ENCODE assay signal across 13 cellular contexts in the genomic region with DNA sequence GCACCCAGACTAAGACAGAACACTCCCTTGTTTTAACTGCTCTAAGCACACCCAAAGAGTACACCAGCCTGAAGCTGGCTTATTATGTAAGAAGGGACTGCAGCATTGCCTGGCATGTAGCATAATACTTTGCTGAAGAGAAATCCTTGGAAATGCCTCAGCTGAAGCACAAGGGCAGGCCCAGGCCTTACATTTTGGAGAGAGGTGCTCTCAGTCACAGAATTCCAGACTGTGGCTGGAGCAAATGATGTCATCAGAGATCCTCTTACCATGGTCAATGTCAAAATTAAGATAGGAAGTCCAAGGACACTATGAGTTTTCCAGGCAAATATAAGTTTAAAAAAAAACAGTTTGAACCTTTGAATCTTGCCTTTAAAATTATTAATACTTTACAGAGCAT. TPM values are rescaled to one million over a fixed set of nuclear protein-coding genes. Genes with fewer than 3 reads are reported as not detected.
A peak's percentile ranks its signal among the peaks of the same experiment; 100 is the strongest.
DNase-seq lines count a peak whose midpoint lies in the region; ATAC-seq and TF ChIP-seq lines count a peak whose summit lies in the region.
"Had no signal": no experiment of that assay in that cellular context is flagged by ENCODE, and none has a peak within 500 bp of the region (broad histone marks: within the 10 kb centered on the region; RNA-seq: fewer than 3 reads in every experiment).

No MANE protein-coding gene starts in this region.

- TF ChIP-seq CTCF in endothelial cell (IDR thresholded peaks at IDR 0.05; ENCODE audit: unreplicated experiment) (no peak), WERI-Rb-1 (IDR thresholded peaks at IDR 0.05; ENCODE audit: low read depth, low read length) (no peak)

- no peak overlapping the region for H3K27ac Mint-ChIP-seq in endothelial cell (ENCODE audit: unreplicated experiment)

- H3K27ac ChIP-seq in WERI-Rb-1, result no peak overlapping the region

- H3K36me3 Mint-ChIP-seq in endothelial cell (ENCODE audit: low read depth, unreplicated experiment), result no peaks in the 10 kb centered on the region

- H3K9me3 ChIP-seq in WERI-Rb-1 (ENCODE audit: severe bottlenecking), result peaks cover 6% of the 10 kb centered on the region
- H3K9me3 ChIP-seq: tibial nerve had no signal

- H3K27me3 ChIP-seq in WERI-Rb-1 (ENCODE audit: insufficient read depth, low read depth, severe bottlenecking), result peaks cover 56% of the 10 kb centered on the region
- H3K27me3 ChIP-seq: tibial nerve had no signal

- H3K27me3 Mint-ChIP-seq in endothelial cell (ENCODE audit: unreplicated experiment), result peaks cover 2% of the 10 kb centered on the region

- peak overlapping the region; percentile 80 for H3K4me3 Mint-ChIP-seq in endothelial cell (ENCODE audit: unreplicated experiment)

- ATAC-seq in HG02678 (IDR thresholded peaks at IDR 0.05; ENCODE audit: unreplicated experiment) (no peak), GM18909 (IDR thresholded peaks at IDR 0.05; ENCODE audit: poor library complexity, unreplicated experiment) (no peak)

- H3K9me3 Mint-ChIP-seq in endothelial cell (ENCODE audit: unreplicated experiment), result no peaks in the 10 kb centered on the region

- H3K36me3 ChIP-seq in WERI-Rb-1, result no peaks in the 10 kb centered on the region
- H3K36me3 ChIP-seq: tibial nerve had no signal

- no peak overlapping the region for H3K4me3 ChIP-seq in WERI-Rb-1 (ENCODE audit: low read depth, low read length)

- H3K4me1 Mint-ChIP-seq in endothelial cell (ENCODE audit: unreplicated experiment), result no peaks in the 10 kb centered on the region

- DNase-seq in NCI-H82 (lab: John Stamatoyannopoulos, UW) (peak; percentile 2), NCI-H82 treated with DMSO at 0.1 percent for 48 hours (lab: John Stamatoyannopoulos, UW; ENCODE audit: unreplicated experiment) (no peak), OCI-M1 (lab: John Stamatoyannopoulos, UW) (peak; percentile 48), endothelial cell (ENCODE audit: low spot score) (no peak), occipital lobe (lab: John Stamatoyannopoulos, UW) (peak; percentile 5), WERI-Rb-1 (no peak)
- DNase-seq: dermis blood vessel endothelial cell; NCI-H2081; SIG-M5; stimulated activated CD4-positive, alpha-beta T cell treated with anti-CD3 and anti-CD28 coated beads, Interleukin-4, amount 100 ng/mL, for 1 hour had no signal

RNA-seq across cellular contexts. Expression of gene ARHGEF6, which starts 14.8 kb away (rescaled TPM):
- total RNA-seq in endothelial cell (ENCODE audit: unreplicated experiment) (18.8 TPM), occipital lobe (23.1 TPM)

Comparison
In these comparisons a context has a peak if more than half of its experiments do, and no peak if none do; other contexts are left out.
1. DNase-seq: peak in NCI-H82 (single experiment), OCI-M1 (single experiment) and occipital lobe (single experiment); none in NCI-H82 treated with DMSO at 0.1 percent for 48 hours (single experiment), endothelial cell (single experiment) and WERI-Rb-1 (single experiment).